In genomic region chr1:61053712-61054608, GRCh38 we compare ENCODE assay signal across 8 cellular contexts. TPM values are rescaled to one million over a fixed set of nuclear protein-coding genes. Genes with fewer than 3 reads are reported as not detected.
DNase-seq lines count a peak whose midpoint lies in the region; ATAC-seq and TF ChIP-seq lines count a peak whose summit lies in the region.

No MANE protein-coding gene starts in this region.

- DNase-seq in HUDEP-2 (lab: John Stamatoyannopoulos, UW; ENCODE audit: unreplicated experiment in 76 of 76) (peak in 74 of 76 experiments; percentile 24 to 82 (median 68)), hepatocyte (ENCODE audit: low spot score) (peak; percentile 35), sciatic nerve (ENCODE audit: low spot score) (peak; percentile 66), NCI-H146 (lab: John Stamatoyannopoulos, UW) (no peak), activated gamma-delta T cell treated with Interleukin-2 at 50 U/mL for 16 hours (no peak)
- DNase-seq in activated naive CD8-positive, alpha-beta T cell treated with anti-CD3 and anti-CD28 coated beads for 36 hours = peak; percentile 19

- no peaks in the 10 kb centered on the region for H3K79me2 ChIP-seq in hepatocyte

- no peaks in the 10 kb centered on the region for H3K9me2 ChIP-seq in hepatocyte (replicated peaks; ENCODE audit: insufficient read depth)

- H3K4me3 ChIP-seq in hepatocyte = peak overlapping the region; percentile 8

- H3K4me1 Mint-ChIP-seq in activated naive CD8-positive, alpha-beta T cell treated with anti-CD3 and anti-CD28 coated beads for 36 hours = peaks cover 39% of the 10 kb centered on the region

- H3K27me3 ChIP-seq in hepatocyte = peaks cover 38% of the 10 kb centered on the region

- H3K9me3 ChIP-seq in hepatocyte (ENCODE audit: low read depth) = no peaks in the 10 kb centered on the region

- H3K9me3 Mint-ChIP-seq in activated naive CD8-positive, alpha-beta T cell treated with anti-CD3 and anti-CD28 coated beads for 36 hours = no peaks in the 10 kb centered on the region

- peak overlapping the region; percentile 31 for H3K27ac ChIP-seq in hepatocyte

- no peak for ATAC-seq in sciatic nerve
- ATAC-seq in GM18517 (IDR thresholded peaks at IDR 0.05; ENCODE audit: unreplicated experiment) = no peak
- no peak for ATAC-seq in GM18520 (IDR thresholded peaks at IDR 0.05; ENCODE audit: unreplicated experiment)

- no peak overlapping the region for H3K27ac Mint-ChIP-seq in activated naive CD8-positive, alpha-beta T cell treated with anti-CD3 and anti-CD28 coated beads for 36 hours

- no peaks in the 10 kb centered on the region for H4K20me1 ChIP-seq in hepatocyte (ENCODE audit: insufficient read depth, poor library complexity, severe bottlenecking)

- H3K4me3 Mint-ChIP-seq in activated naive CD8-positive, alpha-beta T cell treated with anti-CD3 and anti-CD28 coated beads for 36 hours = peak overlapping the region; percentile 74

- H2AFZ ChIP-seq in hepatocyte = peak overlapping the region; percentile 13

- WGBS in hepatocyte (ENCODE audit: low lambda C conversion rate, missing lambda C conversion rate) = 11% methylated on average over 55 of the region's 55 CpGs

- H3K4me2 ChIP-seq in hepatocyte = peak overlapping the region; percentile 82

- H3K27me3 Mint-ChIP-seq in activated naive CD8-positive, alpha-beta T cell treated with anti-CD3 and anti-CD28 coated beads for 36 hours = peaks cover 77% of the 10 kb centered on the region

- intact Hi-C loops in sciatic nerve (cut with DNase I) = loop anchor here (10.0 kb wide), 2 partner anchors 291 to 401 kb away; no protein-coding TSS in a partner anchor

- no peaks in the 10 kb centered on the region for H3K36me3 ChIP-seq in hepatocyte (replicated peaks; ENCODE audit: insufficient read depth, low read depth)

- peaks cover 32% of the 10 kb centered on the region for H3K4me1 ChIP-seq in hepatocyte (ENCODE audit: insufficient read depth)

- TF ChIP-seq CTCF in hepatocyte (IDR thresholded peaks at IDR 0.05; ENCODE audit: poor library complexity) = no peak

- no peaks in the 10 kb centered on the region for H3K36me3 Mint-ChIP-seq in activated naive CD8-positive, alpha-beta T cell treated with anti-CD3 and anti-CD28 coated beads for 36 hours

RNA-seq across cellular contexts. Expression of gene NFIA, which starts 28.4 kb away (rescaled TPM):
- total RNA-seq in activated naive CD8-positive, alpha-beta T cell treated with anti-CD3 and anti-CD28 coated beads for 36 hours = 1 to 10 TPM; 1.3 to 1.7 TPM
- 15.1 and 18.1 TPM in 2 replicates for total RNA-seq in hepatocyte
- 12.6 and 18.2 TPM in 2 replicates for polyA plus RNA-seq in hepatocyte
- 143 TPM for total RNA-seq in sciatic nerve

Comparison
In these comparisons a context has a peak if more than half of its experiments do, and no peak if none do; other contexts are left out.
1. DNase-seq: peak in HUDEP-2 (74 of 76), activated naive CD8-positive, alpha-beta T cell treated with anti-CD3 and anti-CD28 coated beads for 36 hours (single experiment), hepatocyte (single experiment) and sciatic nerve (single experiment); none in NCI-H146 (single experiment) and activated gamma-delta T cell treated with Interleukin-2 at 50 U/mL for 16 hours (single experiment).